21 cellular contexts compared by ENCODE assay signal in genomic region chr14:35247777-35248475, GRCh38. TPM values are rescaled to one million over a fixed set of nuclear protein-coding genes. Genes with fewer than 3 reads are reported as not detected.
DNase-seq lines count a peak whose midpoint lies in the region; ATAC-seq, FAIRE-seq and TF ChIP-seq lines count a peak whose summit lies in the region.
"Had no signal": no experiment of that assay in that cellular context is flagged by ENCODE, and none has a peak within 500 bp of the region (broad histone marks: within the 10 kb centered on the region; RNA-seq: fewer than 3 reads in every experiment).

No MANE protein-coding gene starts in this region.

- peak overlapping the region; percentile 23 for H3K27ac ChIP-seq in hepatocyte
- peak overlapping the region; percentile 16 to 63 (median 40) for H3K27ac ChIP-seq in spleen
- H3K27ac ChIP-seq in pancreas: no peak overlapping the region

- H3K27me3 ChIP-seq in hepatocyte (no peaks in the 10 kb centered on the region), spleen (replicated peaks in 1 of 7) (no peaks in the 10 kb centered on the region), pancreas (no peaks in the 10 kb centered on the region)
- H3K27me3 ChIP-seq: adrenal gland had no signal

- no peak overlapping the region for H3K4me3 ChIP-seq in hepatocyte
- H3K4me3 ChIP-seq in spleen: no peak overlapping the region
- H3K4me3 ChIP-seq in pancreas: no peak overlapping the region
- H3K4me3 ChIP-seq: adrenal gland had no signal

- peaks cover 7% of the 10 kb centered on the region for H3K36me3 Mint-ChIP-seq in activated CD4-positive, alpha-beta T cell treated with anti-CD3 and anti-CD28 coated beads for 36 hours (ENCODE audit: low read depth)

- TF ChIP-seq POLR2A in spleen (IDR thresholded peaks at IDR 0.05): no peak

- H3K9me3 ChIP-seq in hepatocyte (ENCODE audit: low read depth) (no peaks in the 10 kb centered on the region), spleen (no peaks in the 10 kb centered on the region), pancreas (no peaks in the 10 kb centered on the region)
- H3K9me3 ChIP-seq: adrenal gland had no signal

- H3K4me2 ChIP-seq in hepatocyte: no peak overlapping the region

- H3K9me2 ChIP-seq in hepatocyte (replicated peaks; ENCODE audit: insufficient read depth): no peaks in the 10 kb centered on the region

- no peaks in the 10 kb centered on the region for H4K20me1 ChIP-seq in hepatocyte (ENCODE audit: insufficient read depth, poor library complexity, severe bottlenecking)

- ATAC-seq in activated CD4-positive, alpha-beta T cell treated with anti-CD3 and anti-CD28 coated beads for 36 hours: no peak
- ATAC-seq in pancreas: no peak
- ATAC-seq: PC-3 had no signal

- 63% methylated on average over 4 of the region's 4 CpGs for WGBS in hepatocyte (ENCODE audit: low lambda C conversion rate, missing lambda C conversion rate)
- 50 to 61% (median 54%) methylated on average over 4 of the region's 4 CpGs for WGBS in spleen, 5 donors
- 65 to 72% methylated on average over 4 of the region's 4 CpGs for WGBS in pancreas, 2 donors

- intact Hi-C loops in activated CD4-positive, alpha-beta T cell treated with anti-CD3 and anti-CD28 coated beads for 36 hours (cut with DNase I, micrococcal nuclease): loop anchor here in 1 of 2 experiments (5.0 kb wide), 1 partner anchor 424 kb away; no protein-coding TSS in a partner anchor
- intact Hi-C loops in spleen (cut with DNase I; ENCODE audit: low total_unique reads) (no loop called here), pancreas (cut with DNase I) (no loop called here)

- H3K9me3 Mint-ChIP-seq in activated CD4-positive, alpha-beta T cell treated with anti-CD3 and anti-CD28 coated beads for 36 hours (ENCODE audit: low read depth): no peaks in the 10 kb centered on the region
- H3K9me3 Mint-ChIP-seq: immature natural killer cell, type B pancreatic cell had no signal

- POLR2A ChIA-PET in activated CD4-positive, alpha-beta T cell treated with anti-CD3 and anti-CD28 coated beads for 36 hours (lab: Charles Lee): no interaction called here

- H3K79me2 ChIP-seq in hepatocyte: no peaks in the 10 kb centered on the region

- no peak overlapping the region for H3K4me3 Mint-ChIP-seq in activated CD4-positive, alpha-beta T cell treated with anti-CD3 and anti-CD28 coated beads for 36 hours
- H3K4me3 Mint-ChIP-seq: immature natural killer cell, type B pancreatic cell had no signal

- H3K27me3 Mint-ChIP-seq in activated CD4-positive, alpha-beta T cell treated with anti-CD3 and anti-CD28 coated beads for 36 hours: no peaks in the 10 kb centered on the region
- H3K27me3 Mint-ChIP-seq: type B pancreatic cell had no signal

- peak overlapping the region; percentile 27 for H3K27ac Mint-ChIP-seq in activated CD4-positive, alpha-beta T cell treated with anti-CD3 and anti-CD28 coated beads for 36 hours
- H3K27ac Mint-ChIP-seq: type B pancreatic cell had no signal

- H3K4me1 ChIP-seq in hepatocyte (ENCODE audit: insufficient read depth) (no peaks in the 10 kb centered on the region), spleen (peaks cover 0 to 24% (median 14%) of the 10 kb centered on the region in 6 donors), pancreas (no peaks in the 10 kb centered on the region)
- H3K4me1 ChIP-seq: adrenal gland had no signal

- H3K4me1 Mint-ChIP-seq in activated CD4-positive, alpha-beta T cell treated with anti-CD3 and anti-CD28 coated beads for 36 hours: peaks cover 14% of the 10 kb centered on the region

- FAIRE-seq in pancreas (lab: Jason Lieb, UNC): no peak
- FAIRE-seq: endometrium, TTC549 had no signal

- CTCF ChIA-PET in activated CD4-positive, alpha-beta T cell treated with anti-CD3 and anti-CD28 coated beads for 36 hours (lab: Charles Lee): interaction anchor here (0.6 to 1.9 kb wide), 6 partner anchors 14 to 261 kb away, joined by 3 to 7 read pairs (median 4); no protein-coding TSS in a partner anchor

- H3K36me3 ChIP-seq in hepatocyte (replicated peaks; ENCODE audit: insufficient read depth, low read depth): no peaks in the 10 kb centered on the region
- H3K36me3 ChIP-seq in spleen: peaks cover 0 to 7% (median 0%) of the 10 kb centered on the region in 6 donors
- no peaks in the 10 kb centered on the region for H3K36me3 ChIP-seq in pancreas
- H3K36me3 ChIP-seq: adrenal gland had no signal

- H2AFZ ChIP-seq in hepatocyte: no peak overlapping the region

- DNase-seq in activated CD4-positive, alpha-beta T cell treated with anti-CD3 and anti-CD28 coated beads for 36 hours: no peak
- DNase-seq in activated CD4-positive, alpha-beta T cell treated with anti-CD3 and anti-CD28 coated beads for 48 hours: no peak
- DNase-seq in LHCN-M2 (ENCODE audit: low read depth) (peak; percentile 3), hepatocyte (ENCODE audit: low spot score) (no peak), spleen (no peak), NK-92 (lab: John Stamatoyannopoulos, UW; ENCODE audit: unreplicated experiment) (no peak), HK-2 (ENCODE audit: unreplicated experiment) (no peak), pancreas (no peak)
- DNase-seq: activated CD4-positive, alpha-beta T cell treated with anti-CD3 and anti-CD28 coated beads, Interleukin-2, amount 50 U/mL, for 4 hours; activated T-cell treated with anti-CD3 and anti-CD28 coated beads, Interleukin-2, amount 50 U/mL, for 48 hours; adrenal gland; immature natural killer cell; midbrain; NCI-H2081; NCI-H526; occipital lobe; PC-3; stimulated activated naive CD4-positive, alpha-beta T cell treated with Interleukin-2 at 50 U/mL for 16 hours had no signal

- no peak for TF ChIP-seq CTCF in hepatocyte (IDR thresholded peaks at IDR 0.05; ENCODE audit: poor library complexity)
- TF ChIP-seq CTCF in spleen (IDR thresholded peaks at IDR 0.05 in 8 of 11, conservative IDR thresholded peaks at IDR 0.05 in 3 of 11): no peak
- TF ChIP-seq CTCF in pancreas (IDR thresholded peaks at IDR 0.05): no peak

RNA-seq across cellular contexts. Expression of gene PSMA6, which starts 44.3 kb away (rescaled TPM):
- 100 to 1,000 TPM; 374 to 425 TPM for total RNA-seq in activated CD4-positive, alpha-beta T cell treated with anti-CD3 and anti-CD28 coated beads for 36 hours
- 221 and 262 TPM in 2 replicates for total RNA-seq in LHCN-M2 (2014; rRNA removed)
- 214 TPM for polyA plus RNA-seq in LHCN-M2 (2012)
- total RNA-seq in hepatocyte: 252 and 260 TPM in 2 replicates
- polyA plus RNA-seq in hepatocyte: 216 and 228 TPM in 2 replicates
- total RNA-seq in spleen: 100 to 1,000 TPM; 120 to 185 (median 129) TPM
- polyA plus RNA-seq in spleen: 100 to 1,000 TPM; 108 to 171 (median 164) TPM
- total RNA-seq in pancreas: 10 to 100 TPM; 41.4 to 71.3 (median 58.4) TPM
- 10 to 100 TPM; 41.2 to 83.3 TPM for polyA plus RNA-seq in pancreas

Comparison
In these comparisons a context has a peak if more than half of its experiments do, and no peak if none do; other contexts are left out.
1. H3K27ac ChIP-seq: peak in hepatocyte (single experiment) and spleen (8 of 8); none in pancreas (0 of 4).